ENCODE assay signal across 1 cellular context in the genomic region with DNA sequence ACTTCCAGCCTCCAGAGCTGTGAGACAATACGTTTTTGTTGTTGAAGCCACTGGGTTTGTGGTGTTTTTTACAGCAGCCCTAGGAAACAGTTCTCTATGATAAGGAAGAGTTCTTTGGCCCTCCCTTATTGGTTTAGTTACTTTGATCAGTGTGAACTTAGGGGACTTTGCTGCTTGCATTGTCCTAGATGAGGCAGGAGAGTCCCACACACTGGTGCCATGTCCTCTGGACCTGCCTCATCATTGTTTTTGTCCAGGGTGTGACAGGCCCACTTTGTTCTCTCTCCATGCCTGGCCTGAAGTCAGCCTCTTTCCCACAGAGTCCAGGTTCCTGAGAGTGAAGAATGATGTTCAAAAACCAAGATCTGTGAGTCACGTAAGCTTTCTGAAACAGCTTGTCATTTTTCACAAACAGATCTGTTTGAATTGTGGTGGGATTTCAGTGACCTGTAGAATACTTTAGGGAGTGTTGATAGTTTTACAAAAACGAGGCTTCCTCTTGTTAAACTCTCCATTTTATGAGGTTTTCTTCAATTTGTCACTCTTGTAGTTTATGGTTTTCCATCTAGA.
TF ChIP-seq lines count a peak whose summit lies in the region.

No MANE protein-coding gene starts in this region.

TF ChIP-seq in HepG2, 621 proteins besides CTCF, POLR2A, EP300 and RAD21 (continued from another document and continues in another):
- TF ChIP-seq GRHL1 (CRISPR knock-in tag; conservative IDR thresholded peaks at IDR 0.05) (no peak), UBTF (CRISPR knock-in tag; IDR thresholded peaks at IDR 0.05) (no peak), THAP7 (CRISPR knock-in tag; IDR thresholded peaks at IDR 0.05) (no peak), ZNF691 (CRISPR knock-in tag; IDR thresholded peaks at IDR 0.05; ENCODE audit: borderline replicate concordance, low read depth) (no peak), RNF2 (conservative IDR thresholded peaks at IDR 0.05; ENCODE audit: low read depth) (no peak), ZNF556 (CRISPR knock-in tag; IDR thresholded peaks at IDR 0.05; ENCODE audit: borderline replicate concordance) (no peak), ZNF292 (CRISPR knock-in tag; IDR thresholded peaks at IDR 0.05; ENCODE audit: borderline replicate concordance, low read depth) (peak; percentile 45; the same call in 1 of the 2 replicates), YEATS2 (CRISPR knock-in tag; IDR thresholded peaks at IDR 0.05; ENCODE audit: borderline replicate concordance) (no peak), SP2 (CRISPR knock-in tag; IDR thresholded peaks at IDR 0.05) (no peak), HBP1 (CRISPR knock-in tag; IDR thresholded peaks at IDR 0.05; ENCODE audit: low read depth) (no peak), KDM1A (CRISPR knock-in tag; IDR thresholded peaks at IDR 0.05) (no peak), HOMEZ (CRISPR knock-in tag; IDR thresholded peaks at IDR 0.05; ENCODE audit: low read depth) (no peak), ZNF564 (CRISPR knock-in tag; IDR thresholded peaks at IDR 0.05) (no peak), FOXA1 (IDR thresholded peaks at IDR 0.05) (no peak), FOXA1 (CRISPR knock-in tag; IDR thresholded peaks at IDR 0.05) (no peak), ZBTB21 (CRISPR knock-in tag; IDR thresholded peaks at IDR 0.05) (no peak), ZNF136 (CRISPR knock-in tag; IDR thresholded peaks at IDR 0.05; ENCODE audit: low read depth) (no peak), TBX2 (CRISPR knock-in tag; IDR thresholded peaks at IDR 0.05; ENCODE audit: borderline replicate concordance) (peak; percentile 39; the same call in 1 of the 2 replicates), ZNF317 (CRISPR knock-in tag; IDR thresholded peaks at IDR 0.05) (no peak), HDAC2 (CRISPR knock-in tag; IDR thresholded peaks at IDR 0.05) (0 out of 2 replicates have a peak, but pooled peaks have one; percentile 28), YEATS4 (CRISPR knock-in tag; IDR thresholded peaks at IDR 0.05; ENCODE audit: borderline replicate concordance) (0 out of 2 replicates have a peak, but pooled peaks have one; percentile 18), ZNF766 (CRISPR knock-in tag; IDR thresholded peaks at IDR 0.05; ENCODE audit: borderline replicate concordance) (no peak), GLI4 (CRISPR knock-in tag; IDR thresholded peaks at IDR 0.05; ENCODE audit: borderline replicate concordance) (no peak), ZNF274 (CRISPR knock-in tag; IDR thresholded peaks at IDR 0.05) (no peak), SNAI1 (CRISPR knock-in tag; IDR thresholded peaks at IDR 0.05; ENCODE audit: borderline replicate concordance) (no peak), HNF4G (IDR thresholded peaks at IDR 0.05; ENCODE audit: borderline replicate concordance, low read depth, low read length) (peak; percentile 39; the same call in 1 of the 2 replicates), HNF4G (CRISPR knock-in tag; IDR thresholded peaks at IDR 0.05; ENCODE audit: borderline replicate concordance, low read depth) (no peak), PATZ1 (CRISPR knock-in tag; IDR thresholded peaks at IDR 0.05) (0 out of 2 replicates have a peak, but pooled peaks have one; percentile 14), TFE3 (CRISPR knock-in tag; IDR thresholded peaks at IDR 0.05) (no peak), SOX5 (CRISPR knock-in tag; IDR thresholded peaks at IDR 0.05; ENCODE audit: borderline replicate concordance) (peak; percentile 91), SRSF9 (IDR thresholded peaks at IDR 0.05; ENCODE audit: borderline replicate concordance, insufficient read depth, low read depth, low read length, poor library complexity, severe bottlenecking) (no peak), SSRP1 (CRISPR knock-in tag; IDR thresholded peaks at IDR 0.05) (no peak), ZNF224 (CRISPR knock-in tag; IDR thresholded peaks at IDR 0.05) (no peak), ZNF629 (CRISPR knock-in tag; conservative IDR thresholded peaks at IDR 0.05) (no peak), IKZF5 (CRISPR knock-in tag; IDR thresholded peaks at IDR 0.05) (no peak), TEAD3 (CRISPR knock-in tag; optimal IDR thresholded peaks at IDR 0.05; ENCODE audit: borderline replicate concordance) (peak; percentile 56), KLF16 (CRISPR knock-in tag; IDR thresholded peaks at IDR 0.05) (no peak)
- TF ChIP-seq, protein P1, sequence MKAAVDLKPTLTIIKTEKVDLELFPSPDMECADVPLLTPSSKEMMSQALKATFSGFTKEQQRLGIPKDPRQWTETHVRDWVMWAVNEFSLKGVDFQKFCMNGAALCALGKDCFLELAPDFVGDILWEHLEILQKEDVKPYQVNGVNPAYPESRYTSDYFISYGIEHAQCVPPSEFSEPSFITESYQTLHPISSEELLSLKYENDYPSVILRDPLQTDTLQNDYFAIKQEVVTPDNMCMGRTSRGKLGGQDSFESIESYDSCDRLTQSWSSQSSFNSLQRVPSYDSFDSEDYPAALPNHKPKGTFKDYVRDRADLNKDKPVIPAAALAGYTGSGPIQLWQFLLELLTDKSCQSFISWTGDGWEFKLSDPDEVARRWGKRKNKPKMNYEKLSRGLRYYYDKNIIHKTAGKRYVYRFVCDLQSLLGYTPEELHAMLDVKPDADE (CRISPR knock-in tag; IDR thresholded peaks at IDR 0.05), result no peak
- TF ChIP-seq, protein P2, sequence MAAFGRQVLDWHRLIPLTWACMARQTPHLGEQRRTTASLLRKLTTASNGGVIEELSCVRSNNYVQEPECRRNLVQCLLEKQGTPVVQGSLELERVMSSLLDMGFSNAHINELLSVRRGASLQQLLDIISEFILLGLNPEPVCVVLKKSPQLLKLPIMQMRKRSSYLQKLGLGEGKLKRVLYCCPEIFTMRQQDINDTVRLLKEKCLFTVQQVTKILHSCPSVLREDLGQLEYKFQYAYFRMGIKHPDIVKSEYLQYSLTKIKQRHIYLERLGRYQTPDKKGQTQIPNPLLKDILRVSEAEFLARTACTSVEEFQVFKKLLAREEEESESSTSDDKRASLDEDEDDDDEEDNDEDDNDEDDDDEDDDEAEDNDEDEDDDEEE (CRISPR knock-in tag; IDR thresholded peaks at IDR 0.05), result no peak
- TF ChIP-seq, protein P3, sequence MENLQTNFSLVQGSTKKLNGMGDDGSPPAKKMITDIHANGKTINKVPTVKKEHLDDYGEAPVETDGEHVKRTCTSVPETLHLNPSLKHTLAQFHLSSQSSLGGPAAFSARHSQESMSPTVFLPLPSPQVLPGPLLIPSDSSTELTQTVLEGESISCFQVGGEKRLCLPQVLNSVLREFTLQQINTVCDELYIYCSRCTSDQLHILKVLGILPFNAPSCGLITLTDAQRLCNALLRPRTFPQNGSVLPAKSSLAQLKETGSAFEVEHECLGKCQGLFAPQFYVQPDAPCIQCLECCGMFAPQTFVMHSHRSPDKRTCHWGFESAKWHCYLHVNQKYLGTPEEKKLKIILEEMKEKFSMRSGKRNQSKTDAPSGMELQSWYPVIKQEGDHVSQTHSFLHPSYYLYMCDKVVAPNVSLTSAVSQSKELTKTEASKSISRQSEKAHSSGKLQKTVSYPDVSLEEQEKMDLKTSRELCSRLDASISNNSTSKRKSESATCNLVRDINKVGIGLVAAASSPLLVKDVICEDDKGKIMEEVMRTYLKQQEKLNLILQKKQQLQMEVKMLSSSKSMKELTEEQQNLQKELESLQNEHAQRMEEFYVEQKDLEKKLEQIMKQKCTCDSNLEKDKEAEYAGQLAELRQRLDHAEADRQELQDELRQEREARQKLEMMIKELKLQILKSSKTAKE (CRISPR knock-in tag; IDR thresholded peaks at IDR 0.05; ENCODE audit: borderline replicate concordance), result no peak
